In the genomic region with DNA sequence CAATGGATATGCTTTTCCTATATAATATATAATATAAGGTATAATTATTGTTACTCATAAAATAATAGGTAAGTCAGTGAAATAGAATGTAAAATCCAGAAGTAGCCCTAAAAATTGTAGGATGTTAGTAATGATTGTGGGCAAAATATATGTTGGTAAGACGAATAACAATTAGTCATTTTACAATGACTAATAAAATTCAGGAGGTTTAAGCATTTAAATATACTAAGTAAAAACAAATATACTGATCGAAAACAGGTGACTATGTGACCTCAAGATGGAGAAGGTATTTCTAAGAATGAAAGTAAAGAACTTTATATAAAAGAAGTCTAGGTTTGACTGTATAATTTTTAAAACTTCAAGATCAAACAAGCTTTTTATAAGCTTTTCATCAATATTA, we compare ENCODE assay signal across 16 cellular contexts. TPM values are rescaled to one million over a fixed set of nuclear protein-coding genes. Genes with fewer than 3 reads are reported as not detected.
DNase-seq lines count a peak whose midpoint lies in the region; ATAC-seq, FAIRE-seq and TF ChIP-seq lines count a peak whose summit lies in the region.
"Had no signal": no experiment of that assay in that cellular context is flagged by ENCODE, and none has a peak within 500 bp of the region (broad histone marks: within the 10 kb centered on the region; RNA-seq: fewer than 3 reads in every experiment).

No MANE protein-coding gene starts in this region.

- WGBS in small intestine, 3 donors: 74 to 95% (median 92%) methylated on average over 2 of the region's 2 CpGs

- no peak for ATAC-seq in GM18909 (IDR thresholded peaks at IDR 0.05; ENCODE audit: poor library complexity, unreplicated experiment)
- ATAC-seq: HepG2 had no signal

- H3K27me3 Mint-ChIP-seq in HFFc6 (ENCODE audit: insufficient read depth) (no peaks in the 10 kb centered on the region), astrocyte (ENCODE audit: low read depth, unreplicated experiment) (no peaks in the 10 kb centered on the region)
- H3K27me3 Mint-ChIP-seq: CD4-positive, CD25-positive, alpha-beta regulatory T cell had no signal

- H2AFZ ChIP-seq in astrocyte (ENCODE audit: low read depth, low read length): no peak overlapping the region

- H3K9ac ChIP-seq in astrocyte (ENCODE audit: low read length): no peak overlapping the region
- H3K9ac ChIP-seq: BLaER1 treated with 17β-estradiol and CSF1 and Interleukin-3, amounts not matched to agents 10 nM and 100 nM had no signal

- H3K9me3 ChIP-seq in astrocyte (ENCODE audit: insufficient read depth, low read depth, low read length) (no peaks in the 10 kb centered on the region), small intestine (ENCODE audit: control insufficient read depth, low read depth) (no peaks in the 10 kb centered on the region)
- H3K9me3 ChIP-seq: BLaER1 treated with 17β-estradiol and CSF1 and Interleukin-3, amounts not matched to agents 10 nM and 100 nM had no signal

- H3K4me3 ChIP-seq in astrocyte (ENCODE audit: insufficient read depth, low read depth, low read length) (no peak overlapping the region), small intestine (ENCODE audit: low read depth in 1 of 2, low read length in 2 of 2) (no peak overlapping the region)
- H3K4me3 ChIP-seq: BLaER1 treated with 17β-estradiol and CSF1 and Interleukin-3, amounts not matched to agents 10 nM and 100 nM had no signal

- H4K20me1 ChIP-seq in astrocyte (ENCODE audit: insufficient read depth, low read length): no peaks in the 10 kb centered on the region
- H4K20me1 ChIP-seq: BLaER1 treated with 17β-estradiol and CSF1 and Interleukin-3, amounts not matched to agents 10 nM and 100 nM had no signal

- no peaks in the 10 kb centered on the region for H3K79me2 ChIP-seq in astrocyte (ENCODE audit: insufficient read depth, low read length)

- H3K4me1 Mint-ChIP-seq in HFFc6 (ENCODE audit: low read depth) (peaks cover 28% of the 10 kb centered on the region), astrocyte (ENCODE audit: low read depth, unreplicated experiment) (peaks cover 3% of the 10 kb centered on the region)

- H3K27ac Mint-ChIP-seq in HFFc6 (no peak overlapping the region), astrocyte (ENCODE audit: unreplicated experiment) (no peak overlapping the region)
- H3K27ac Mint-ChIP-seq: CD4-positive, CD25-positive, alpha-beta regulatory T cell had no signal

- H3K27ac ChIP-seq in astrocyte (ENCODE audit: low read depth, low read length) (no peak overlapping the region), small intestine (ENCODE audit: low read depth in 1 of 2, low read length in 1 of 2) (no peak overlapping the region)
- H3K27ac ChIP-seq: BLaER1 treated with 17β-estradiol and CSF1 and Interleukin-3, amounts not matched to agents 10 nM and 100 nM had no signal

- no peaks in the 10 kb centered on the region for H3K9me3 Mint-ChIP-seq in HFFc6
- no peaks in the 10 kb centered on the region for H3K9me3 Mint-ChIP-seq in astrocyte (ENCODE audit: unreplicated experiment)

- H3K4me1 ChIP-seq in astrocyte (ENCODE audit: insufficient read depth, low read length) (no peaks in the 10 kb centered on the region), small intestine (ENCODE audit: control insufficient read depth in 2 of 2, insufficient read depth in 1 of 2, low read depth in 1 of 2, low read length in 1 of 2) (no peaks in the 10 kb centered on the region)
- H3K4me1 ChIP-seq: BLaER1 treated with 17β-estradiol and CSF1 and Interleukin-3, amounts not matched to agents 10 nM and 100 nM had no signal

- H3K4me3 Mint-ChIP-seq in HFFc6 (peak overlapping the region; percentile 38; the same call in 1 of the 2 replicates), astrocyte (ENCODE audit: unreplicated experiment) (no peak overlapping the region)
- H3K4me3 Mint-ChIP-seq: CD4-positive, CD25-positive, alpha-beta regulatory T cell had no signal

- DNase-seq in HFFc6 (peak; percentile 7), astrocyte (ENCODE audit: low read depth) (peak; percentile 2), small intestine (no peak), NCI-H1105 (lab: John Stamatoyannopoulos, UW) (no peak), NCI-H2029 treated with DMSO at 0.1 percent for 48 hours (lab: John Stamatoyannopoulos, UW) (no peak)
- DNase-seq: ACHN, Calu3, DMS 273 treated with DMSO at 0.1 percent for 48 hours had no signal

- H3K36me3 ChIP-seq in astrocyte (ENCODE audit: insufficient read depth, low read length): peaks cover 3% of the 10 kb centered on the region
- H3K36me3 ChIP-seq in small intestine (ENCODE audit: control insufficient read depth in 2 of 2, insufficient read depth in 2 of 2, low read length in 2 of 2): peaks cover 0 to 5% of the 10 kb centered on the region in 2 donors

- H3K36me3 Mint-ChIP-seq in HFFc6 (ENCODE audit: low read depth) (0 out of 2 replicates have a peak, but pooled peaks cover 6% of the 10 kb centered on the region), astrocyte (ENCODE audit: low read depth, unreplicated experiment) (peaks cover 4% of the 10 kb centered on the region)

- TF ChIP-seq CTCF in HFFc6 (IDR thresholded peaks at IDR 0.05) (no peak), astrocyte (IDR thresholded peaks at IDR 0.05; ENCODE audit: insufficient read depth, low read depth, low read length) (no peak)

- FAIRE-seq in G401.6 (lab: Jason Lieb, UNC): peak; percentile 55
- FAIRE-seq in astrocyte (lab: Jason Lieb, UNC): no peak
- peak; percentile 41 for FAIRE-seq in small intestine (lab: Jason Lieb, UNC)
- FAIRE-seq: GM12891, H54, HepG2, HTR-8/SVneo had no signal

- no peaks in the 10 kb centered on the region for H3K27me3 ChIP-seq in astrocyte (ENCODE audit: insufficient read depth, low read length)
- no peaks in the 10 kb centered on the region for H3K27me3 ChIP-seq in small intestine (ENCODE audit: control insufficient read depth in 2 of 2, insufficient read depth in 2 of 2, low read length in 2 of 2)
- H3K27me3 ChIP-seq: BLaER1 treated with 17β-estradiol and CSF1 and Interleukin-3, amounts not matched to agents 10 nM and 100 nM had no signal

- H3K4me2 ChIP-seq in astrocyte (ENCODE audit: low read length): no peak overlapping the region
- H3K4me2 ChIP-seq: BLaER1 treated with 17β-estradiol and CSF1 and Interleukin-3, amounts not matched to agents 10 nM and 100 nM had no signal

RNA-seq across cellular contexts. Expression of gene FUCA2, which starts 28.9 kb away (rescaled TPM):
- total RNA-seq in HFFc6 (2021; fragmentation: NEBNext Ultra II Directional; extraction: Animal tissue kit (Norgen Biotek cat#: 25700)): 100 to 1,000 TPM in 4 of 6 experiments, 10 to 100 TPM in 2; 86.4 to 126 (median 121) TPM
- total RNA-seq in astrocyte: 58.7 and 64.0 TPM in 2 replicates
- polyA plus RNA-seq in small intestine: 10 to 100 TPM; 22.8 to 54.5 (median 33.0) TPM

RNA-seq across cellular contexts. Expression of gene PEX3, which starts 32.0 kb away (rescaled TPM):
- total RNA-seq in HFFc6 (2021; fragmentation: NEBNext Ultra II Directional; extraction: Animal tissue kit (Norgen Biotek cat#: 25700)): 10 to 100 TPM; 18.7 to 23.7 (median 20.4) TPM
- 14.2 and 20.8 TPM in 2 replicates for total RNA-seq in astrocyte
- 1 to 10 TPM; 6.2 to 8.9 (median 8.9) TPM for polyA plus RNA-seq in small intestine

RNA-seq across cellular contexts. Expression of gene ADAT2, which starts 32.1 kb away (rescaled TPM):
- total RNA-seq in HFFc6 (2021; fragmentation: NEBNext Ultra II Directional; extraction: Animal tissue kit (Norgen Biotek cat#: 25700)): 1 to 10 TPM; 2.8 to 4.6 (median 4.1) TPM
- total RNA-seq in astrocyte: 6.2 and 8.1 TPM in 2 replicates
- 1 to 10 TPM in 2 of 3 donors, under 1 TPM in 1; 0.81 to 3.7 (median 1.8) TPM for polyA plus RNA-seq in small intestine

Comparison
In these comparisons a context has a peak if more than half of its experiments do, and no peak if none do; other contexts are left out.
1. DNase-seq: peak in HFFc6 (single experiment) and astrocyte (single experiment); none in small intestine (single experiment), NCI-H1105 (single experiment) and NCI-H2029 treated with DMSO at 0.1 percent for 48 hours (single experiment).